In genomic region chr5:145718956-145719355, GRCh38 we compare ENCODE assay signal across 12 cellular contexts.
DNase-seq lines count a peak whose midpoint lies in the region; ATAC-seq, FAIRE-seq and TF ChIP-seq lines count a peak whose summit lies in the region.
"Had no signal": no experiment of that assay in that cellular context is flagged by ENCODE, and none has a peak within 500 bp of the region (broad histone marks: within the 10 kb centered on the region; RNA-seq: fewer than 3 reads in every experiment).

No MANE protein-coding gene starts in this region.

- peak in 2 of 3 experiments; percentile 41 to 62; a peak in 2 of 4 replicates for TF ChIP-seq CTCF in H1 (IDR thresholded peaks at IDR 0.05; ENCODE audit: control extremely low read depth in 1 of 3, insufficient read depth in 1 of 3, low read depth in 1 of 3, low read length in 3 of 3)
- TF ChIP-seq CTCF in neural crest cell (conservative IDR thresholded peaks at IDR 0.05): peak; percentile 51

- no peak overlapping the region for H2AK5ac ChIP-seq in H1 (ENCODE audit: low read depth, low read length)

- peak; percentile 67 to 69 for TF ChIP-seq RAD21 in H1 (IDR thresholded peaks at IDR 0.05 in 1 of 2, conservative IDR thresholded peaks at IDR 0.05 in 1 of 2; ENCODE audit: low read depth in 2 of 2, low read length in 2 of 2)

- no peak overlapping the region for H3K4me3 ChIP-seq in H1 (ENCODE audit: extremely low read depth in 1 of 4, insufficient read depth in 2 of 4, low read depth in 3 of 4, low read length in 4 of 4)
- H3K4me3 ChIP-seq: GM12878 had no signal

- no peak overlapping the region for H3K4me2 ChIP-seq in H1 (ENCODE audit: insufficient read depth in 1 of 2, low read depth in 2 of 2, low read length in 2 of 2)

- H4K20me1 ChIP-seq in H1 (replicated peaks in 1 of 2; ENCODE audit: control insufficient read depth in 1 of 2, insufficient read depth in 2 of 2, low read length in 2 of 2): no peaks in the 10 kb centered on the region

- H3K14ac ChIP-seq in H1 (ENCODE audit: insufficient read length): no peak overlapping the region

- H3K27ac ChIP-seq in H1 (ENCODE audit: low read depth, low read length): no peak overlapping the region

- H3K79me1 ChIP-seq in H1 (ENCODE audit: low read depth, low read length): no peaks in the 10 kb centered on the region

- no peak overlapping the region for H2BK15ac ChIP-seq in H1 (ENCODE audit: low read length)

- H2AFZ ChIP-seq in H1 (ENCODE audit: low read length): no peak overlapping the region

- no peak for TF ChIP-seq EP300 in H1 (IDR thresholded peaks at IDR 0.05; ENCODE audit: borderline replicate concordance in 1 of 2, low read depth in 2 of 2, low read length in 2 of 2)

- H4K91ac ChIP-seq in H1 (replicated peaks; ENCODE audit: insufficient read length, low read length): no peak overlapping the region

- ATAC-seq in Right ventricle myocardium inferior (no peak), GM21367 (IDR thresholded peaks at IDR 0.05; ENCODE audit: unreplicated experiment) (no peak)
- ATAC-seq: GM12878 had no signal

- intact Hi-C loops in Right ventricle myocardium inferior (cut with DNase I): no loop called here

- no peak overlapping the region for H2BK120ac ChIP-seq in H1 (replicated peaks; ENCODE audit: low read depth, low read length)

- 17% methylated on average over 1 of the region's 1 CpG; no CpG with 5 or more reads in 1 of the 2 experiments for whole genome bisulfite sequencing in H1 (ENCODE audit: extremely low coverage in 1 of 2, insufficient coverage in 1 of 2, insufficient read length in 1 of 2, insufficient replicate concordance in 2 of 2, low coverage in 1 of 2, low lambda C conversion rate in 2 of 2, missing lambda C conversion rate in 1 of 2), 2 experiments

- H3K9me3 Mint-ChIP-seq in neural crest cell: no peaks in the 10 kb centered on the region
- H3K9me3 Mint-ChIP-seq: activated T-helper 2 cell treated with anti-CD3 and anti-CD28 coated beads, Interferon-gamma antibody, Interleukin-2, Interleukin-4, amounts not matched to agents 10 μg/mL and 5 μg/mL and 100 μg/mL, durations not matched to agents 14 hours and 24 hours and 36 hours; stimulated activated naive CD8-positive, alpha-beta T cell treated with anti-CD3 and anti-CD28 coated beads, Interleukin-15, Interleukin-2, amounts not matched to agents 100 ng/mL and 50 ng/mL, for 24 hours had no signal

- H3K18ac ChIP-seq in H1 (ENCODE audit: extremely low read depth, low read length): no peak overlapping the region

- no peaks in the 10 kb centered on the region for H3K27me3 ChIP-seq in H1 (replicated peaks in 1 of 4; ENCODE audit: control insufficient read depth in 3 of 4, extremely low read depth in 1 of 4, insufficient read depth in 3 of 4, low read length in 3 of 4)

- H3K23ac ChIP-seq in H1 (ENCODE audit: insufficient read length): no peak overlapping the region

- DNase-seq in EH (ENCODE audit: low read depth) (peak; percentile 64), NCI-H226 (peak; percentile 11), H1 (ENCODE audit: low read depth in 1 of 2, low spot score in 2 of 2) (no peak), neural crest cell (ENCODE audit: low read depth, low spot score) (no peak), OCI-M1 (lab: John Stamatoyannopoulos, UW) (no peak), NCI-H1436 (lab: John Stamatoyannopoulos, UW) (no peak), Right ventricle myocardium inferior (ENCODE audit: missing footprints) (no peak)
- DNase-seq: NCI-H1092 treated with DMSO at 0.1 percent for 48 hours had no signal

- H2BK20ac ChIP-seq in H1 (ENCODE audit: low read length): no peak overlapping the region

- no peak overlapping the region for H2BK12ac ChIP-seq in H1 (ENCODE audit: low read depth, low read length)

- no peak for TF ChIP-seq POLR2A in H1 (IDR thresholded peaks at IDR 0.05; ENCODE audit: control extremely low read depth in 1 of 2, low read depth in 2 of 2, low read length in 2 of 2)

- no peaks in the 10 kb centered on the region for H3K23me2 ChIP-seq in H1 (ENCODE audit: low read depth, low read length)

- no peaks in the 10 kb centered on the region for H3K4me1 ChIP-seq in H1 (replicated peaks in 1 of 4; ENCODE audit: control insufficient read depth in 3 of 4, insufficient read depth in 4 of 4, low read length in 3 of 4)

- CTCF ChIA-PET in H1 (lab: Charles Lee; ENCODE audit: partially characterized antibody): interaction anchor here (0.8 to 4.2 kb wide), 16 partner anchors 9 to 563 kb away, joined by 3 to 31 read pairs (median 3); no protein-coding TSS in a partner anchor

- H3K9me3 ChIP-seq in H1 (ENCODE audit: insufficient read depth in 2 of 2, low read depth in 1 of 2, low read length in 1 of 2): no peaks in the 10 kb centered on the region

- H3K4ac ChIP-seq in H1 (replicated peaks; ENCODE audit: insufficient read length, low read depth, low read length): no peak overlapping the region

- H3K27ac Mint-ChIP-seq in neural crest cell (ENCODE audit: unreplicated experiment): no peak overlapping the region
- H3K27ac Mint-ChIP-seq: activated T-helper 2 cell treated with anti-CD3 and anti-CD28 coated beads, Interferon-gamma antibody, Interleukin-2, Interleukin-4, amounts not matched to agents 10 μg/mL and 5 μg/mL and 100 μg/mL, durations not matched to agents 14 hours and 24 hours and 36 hours; stimulated activated naive CD8-positive, alpha-beta T cell treated with anti-CD3 and anti-CD28 coated beads, Interleukin-15, Interleukin-2, amounts not matched to agents 100 ng/mL and 50 ng/mL, for 24 hours had no signal

- H4K8ac ChIP-seq in H1 (ENCODE audit: extremely low read depth, insufficient read depth, low read length): no peak overlapping the region

- H3K27me3 Mint-ChIP-seq in neural crest cell (ENCODE audit: low read depth): no peaks in the 10 kb centered on the region
- H3K27me3 Mint-ChIP-seq: stimulated activated naive CD8-positive, alpha-beta T cell treated with anti-CD3 and anti-CD28 coated beads, Interleukin-15, Interleukin-2, amounts not matched to agents 100 ng/mL and 50 ng/mL, for 24 hours had no signal

- no peaks in the 10 kb centered on the region for H3K79me2 ChIP-seq in H1 (ENCODE audit: control insufficient read depth in 1 of 2, insufficient read depth in 2 of 2, low read length in 2 of 2)

- no peak overlapping the region for H3K9ac ChIP-seq in H1 (replicated peaks in 1 of 4; ENCODE audit: extremely low read depth in 1 of 4, low read depth in 3 of 4, low read length in 3 of 4)

- no peaks in the 10 kb centered on the region for H3K36me3 ChIP-seq in H1 (ENCODE audit: control insufficient read depth in 2 of 4, insufficient read depth in 4 of 4, low read length in 3 of 4)

- FAIRE-seq in H1 (lab: Jason Lieb, UNC): peak; percentile 88
- FAIRE-seq: GM12878 had no signal

- no peak overlapping the region for H4K5ac ChIP-seq in H1 (ENCODE audit: insufficient read length, low read depth, low read length)

- H2BK5ac ChIP-seq in H1 (ENCODE audit: low read depth, low read length): no peak overlapping the region

- H3K36me3 Mint-ChIP-seq in neural crest cell (ENCODE audit: low read depth): no peaks in the 10 kb centered on the region

- H3K56ac ChIP-seq in H1 (replicated peaks; ENCODE audit: insufficient read length, low read depth, low read length): no peak overlapping the region

- POLR2A ChIA-PET in H1 (lab: Charles Lee; ENCODE audit: partially characterized antibody): no interaction called here

- H3K4me1 Mint-ChIP-seq in neural crest cell: peaks cover 14% of the 10 kb centered on the region

- H3K4me3 Mint-ChIP-seq in neural crest cell: no peak overlapping the region
- H3K4me3 Mint-ChIP-seq: stimulated activated naive CD8-positive, alpha-beta T cell treated with anti-CD3 and anti-CD28 coated beads, Interleukin-15, Interleukin-2, amounts not matched to agents 100 ng/mL and 50 ng/mL, for 24 hours had no signal

TF ChIP-seq in H1, 55 proteins besides CTCF, POLR2A, EP300 and RAD21:
- TF ChIP-seq CHD2 (IDR thresholded peaks at IDR 0.05; ENCODE audit: low read length) (no peak), RNF2 (IDR thresholded peaks at IDR 0.05; ENCODE audit: borderline replicate concordance, low read depth, low read length, missing control alignments, poor library complexity, severe bottlenecking) (no peak), TEAD4 (IDR thresholded peaks at IDR 0.05; ENCODE audit: low read depth, low read length) (no peak), RFX5 (IDR thresholded peaks at IDR 0.05; ENCODE audit: borderline replicate concordance, low read depth, low read length) (no peak), NRF1 (IDR thresholded peaks at IDR 0.05; ENCODE audit: low read depth, low read length) (no peak), SIRT6 (IDR thresholded peaks at IDR 0.05; ENCODE audit: low read length) (no peak), EZH2 (IDR thresholded peaks at IDR 0.05; ENCODE audit: low read depth, low read length, severe bottlenecking) (no peak), SP1 (IDR thresholded peaks at IDR 0.05; ENCODE audit: low read depth, low read length) (no peak), MAX (IDR thresholded peaks at IDR 0.05) (no peak), YY1 (IDR thresholded peaks at IDR 0.05; ENCODE audit: low read depth, low read length) (no peak), SP4 (IDR thresholded peaks at IDR 0.05; ENCODE audit: low read length) (no peak), HDAC2 (IDR thresholded peaks at IDR 0.05; ENCODE audit: borderline replicate concordance in 1 of 2, low read depth in 2 of 2, low read length in 2 of 2) (no peak), ASH2L (IDR thresholded peaks at IDR 0.05; ENCODE audit: low read length) (no peak), PHF8 (conservative IDR thresholded peaks at IDR 0.05; ENCODE audit: low read depth, low read length) (no peak)
TF ChIP-seq in H1: peak in this region for 0.

Comparison
In these comparisons a context has a peak if more than half of its experiments do, and no peak if none do; other contexts are left out.
1. DNase-seq: peak in EH (single experiment) and NCI-H226 (single experiment); none in H1 (0 of 2), neural crest cell (single experiment), OCI-M1 (single experiment), NCI-H1436 (single experiment) and Right ventricle myocardium inferior (single experiment).